In genomic region chr9:92764988-92765936, GRCh38 we compare ENCODE assay signal across 8 cellular contexts. TPM values are rescaled to one million over a fixed set of nuclear protein-coding genes. Genes with fewer than 3 reads are reported as not detected.
A peak's percentile ranks its signal among the peaks of the same experiment; 100 is the strongest.
DNase-seq lines count a peak whose midpoint lies in the region; ATAC-seq, FAIRE-seq and TF ChIP-seq lines count a peak whose summit lies in the region.

No MANE protein-coding gene starts in this region.

- peak overlapping the region; percentile 88 to 93 (median 90) for H3K4me3 Mint-ChIP-seq in immature natural killer cell

- FAIRE-seq in bronchial epithelial cell (lab: Jason Lieb, UNC): no peak

- peaks cover 47 to 48% of the 10 kb centered on the region in 2 donors for H3K4me1 Mint-ChIP-seq in immature natural killer cell

- H3K27me3 Mint-ChIP-seq in immature natural killer cell (ENCODE audit: low read depth in 3 of 3): peaks cover 8 to 13% (median 8%) of the 10 kb centered on the region in 3 donors

- peak overlapping the region; percentile 84 to 98 (median 96) for H3K27ac Mint-ChIP-seq in immature natural killer cell

- H3K9me3 Mint-ChIP-seq in immature natural killer cell: no peaks in the 10 kb centered on the region

- TF ChIP-seq CTCF in AG10803 (conservative IDR thresholded peaks at IDR 0.05; ENCODE audit: low read length) (peak; percentile 86), WI38 (IDR thresholded peaks at IDR 0.05; ENCODE audit: low read depth, low read length) (peak; percentile 85), bronchial epithelial cell (IDR thresholded peaks at IDR 0.05; ENCODE audit: insufficient read depth, low read length, severe bottlenecking) (peak; percentile 90)

- H3K4me3 ChIP-seq in AG10803 (ENCODE audit: low read length) (peak overlapping the region; percentile 67), WI38 (ENCODE audit: low read depth, low read length) (peak overlapping the region; percentile 75), bronchial epithelial cell (ENCODE audit: low read depth, low read length) (peak overlapping the region; percentile 65)

- DNase-seq in AG10803 (ENCODE audit: low read depth) (peak; percentile 97), NCI-H2196 treated with DMSO at 0.1 percent for 48 hours (lab: John Stamatoyannopoulos, UW; ENCODE audit: unreplicated experiment) (peak; percentile 97), bronchial epithelial cell (ENCODE audit: low read depth) (peak; percentile 84), immature natural killer cell (peak; percentile 99), smooth muscle cell of the brain vasculature (ENCODE audit: low read depth, low spot score) (peak; percentile 96)

- ATAC-seq in GM18909 (IDR thresholded peaks at IDR 0.05; ENCODE audit: poor library complexity, unreplicated experiment) (peak; percentile 93), HG03159 (IDR thresholded peaks at IDR 0.05; ENCODE audit: unreplicated experiment) (peak; percentile 51)

- no peaks in the 10 kb centered on the region for H3K36me3 Mint-ChIP-seq in immature natural killer cell

- H3K27me3 ChIP-seq in bronchial epithelial cell (ENCODE audit: control insufficient read depth, insufficient read depth, low read length): no peaks in the 10 kb centered on the region

- H3K36me3 ChIP-seq in bronchial epithelial cell (ENCODE audit: control insufficient read depth, insufficient read depth, low read length): no peaks in the 10 kb centered on the region

RNA-seq across cellular contexts. Expression of gene BICD2, which starts 0.6 kb away (rescaled TPM):
- 92.7 and 138 TPM in 2 replicates for total RNA-seq in bronchial epithelial cell
- 10 to 100 TPM in 1 of 3 donors, 1 to 10 TPM in 2; 5.8 to 26.8 (median 8.0) TPM for polyA plus RNA-seq in immature natural killer cell

Comparison
In these comparisons a context has a peak if more than half of its experiments do, and no peak if none do; other contexts are left out.
1. Peak in every context shown above with its lines: DNase-seq, ATAC-seq and H3K4me3 ChIP-seq.